In genomic region chr20:23341073-23341472, GRCh38 we compare ENCODE assay signal across 20 cellular contexts. TPM values are rescaled to one million over a fixed set of nuclear protein-coding genes. Genes with fewer than 3 reads are reported as not detected.
A peak's percentile ranks its signal among the peaks of the same experiment; 100 is the strongest.
DNase-seq lines count a peak whose midpoint lies in the region; ATAC-seq and TF ChIP-seq lines count a peak whose summit lies in the region.
"Had no signal": no experiment of that assay in that cellular context is flagged by ENCODE, and none has a peak within 500 bp of the region (broad histone marks: within the 10 kb centered on the region; RNA-seq: fewer than 3 reads in every experiment).

No MANE protein-coding gene starts in this region.

- 67 to 85% (median 76%) methylated on average over 2 of the region's 2 CpGs for WGBS in heart left ventricle, 4 donors

- ATAC-seq in GM18519 (IDR thresholded peaks at IDR 0.05; ENCODE audit: low FRiP score, unreplicated experiment) (peak; percentile 71), GM19463 (IDR thresholded peaks at IDR 0.05; ENCODE audit: unreplicated experiment) (peak; percentile 69), HG02798 (IDR thresholded peaks at IDR 0.05; ENCODE audit: poor library complexity, unreplicated experiment) (peak; percentile 80), HG03442 (IDR thresholded peaks at IDR 0.05; ENCODE audit: unreplicated experiment) (peak; percentile 87), heart left ventricle (no peak), mucosa of descending colon (no peak)
- ATAC-seq: activated T-cell treated with anti-CD3 and anti-CD28 coated beads, Interleukin-2, amount 50 U/mL, for 4 hours; gastroesophageal sphincter; left colon had no signal

- intact Hi-C loops in heart left ventricle (cut with DNase I) = loop anchor here (2.0 to 10.0 kb wide), 18 partner anchors 94 to 1006 kb away; partner anchors contain the start of genes CST9 (in 1 of the 10) and THBD (in 1 of the 10)
- intact Hi-C loops in mucosa of descending colon (cut with DNase I, micrococcal nuclease) = no loop called here

- H3K4me1 ChIP-seq in heart left ventricle = peaks cover 0 to 5% (median 1%) of the 10 kb centered on the region in 12 donors
- no peaks in the 10 kb centered on the region for H3K4me1 ChIP-seq in mucosa of descending colon (ENCODE audit: low read depth)
- H3K4me1 ChIP-seq: adrenal gland, neural progenitor cell, Peyer's patch had no signal

- TF ChIP-seq CTCF in heart left ventricle (IDR thresholded peaks at IDR 0.05) (no peak), mucosa of descending colon (IDR thresholded peaks at IDR 0.05) (no peak)

- no peak overlapping the region for H3K4me3 ChIP-seq in heart left ventricle
- H3K4me3 ChIP-seq in mucosa of descending colon = no peak overlapping the region
- H3K4me3 ChIP-seq: adrenal gland, BLaER1, gastroesophageal sphincter, neural progenitor cell, Peyer's patch, upper lobe of left lung had no signal

- H3K27ac ChIP-seq in heart left ventricle = no peak overlapping the region
- H3K27ac ChIP-seq: adrenal gland, BLaER1, gastroesophageal sphincter, neural progenitor cell, Peyer's patch, upper lobe of left lung had no signal

- H3K9me3 ChIP-seq in heart left ventricle = no peaks in the 10 kb centered on the region
- no peaks in the 10 kb centered on the region for H3K9me3 ChIP-seq in mucosa of descending colon
- H3K9me3 ChIP-seq: adrenal gland, gastroesophageal sphincter, Peyer's patch, upper lobe of left lung had no signal

- no peaks in the 10 kb centered on the region for H3K36me3 ChIP-seq in heart left ventricle
- no peaks in the 10 kb centered on the region for H3K36me3 ChIP-seq in mucosa of descending colon (ENCODE audit: low read depth)
- H3K36me3 ChIP-seq: adrenal gland, BLaER1, gastroesophageal sphincter, neural progenitor cell, Peyer's patch, upper lobe of left lung had no signal

- DNase-seq in NK-92 (lab: John Stamatoyannopoulos, UW; ENCODE audit: unreplicated experiment) (no peak), heart left ventricle (no peak), mucosa of descending colon (no peak), DMS53 treated with DMSO at 0.1 percent for 48 hours (lab: John Stamatoyannopoulos, UW; ENCODE audit: unreplicated experiment) (no peak)
- DNase-seq: activated naive CD4-positive, alpha-beta T cell treated with Interleukin-2 at 50 U/mL for 16 hours; activated T-cell treated with anti-CD3 and anti-CD28 coated beads, Interleukin-2, amount 50 U/mL, for 4 hours; NCI-H187; NCI-H524 treated with DMSO at 0.1 percent for 48 hours; SIG-M5 had no signal

- H3K27me3 ChIP-seq in heart left ventricle = no peaks in the 10 kb centered on the region
- H3K27me3 ChIP-seq: adrenal gland, BLaER1, neural progenitor cell, Peyer's patch, upper lobe of left lung had no signal

- no peak for TF ChIP-seq POLR2A in heart left ventricle (IDR thresholded peaks at IDR 0.05)

RNA-seq across cellular contexts. Expression of gene NXT1, which starts 9.5 kb away (rescaled TPM):
- total RNA-seq in heart left ventricle (10 to 100 TPM in 3 of 9 donors, 1 to 10 TPM in 6; 4.2 to 13.8 (median 9.1) TPM), mucosa of descending colon (10 to 100 TPM in 2 of 3 donors, 1 to 10 TPM in 1; 9.9 to 12.9 (median 10.6) TPM)
- polyA plus RNA-seq in heart left ventricle = 10 to 100 TPM in 1 of 2 donors, 1 to 10 TPM in 1; 5.7 to 20.1 TPM

RNA-seq across cellular contexts. Expression of gene GZF1, which starts 20.9 kb away (rescaled TPM):
- 10 to 100 TPM; 16.5 to 34.6 (median 27.9) TPM for total RNA-seq in heart left ventricle
- polyA plus RNA-seq in heart left ventricle = 10 to 100 TPM in 1 of 2 donors, 1 to 10 TPM in 1; 8.6 to 15.2 TPM
- 10 to 100 TPM in 1 of 3 donors, 1 to 10 TPM in 2; 5.8 to 16.2 (median 9.3) TPM for total RNA-seq in mucosa of descending colon

Comparison
In these comparisons a context has a peak if more than half of its experiments do, and no peak if none do; other contexts are left out.
1. ATAC-seq: peak in GM18519 (single experiment), GM19463 (single experiment), HG02798 (single experiment) and HG03442 (single experiment); none in heart left ventricle (0 of 4) and mucosa of descending colon (single experiment).
2. intact Hi-C loops: an anchor here in heart left ventricle (2.0 to 10.0 kb wide); none called in mucosa of descending colon.